In genomic region chr1:44531785-44532566, GRCh38 we compare ENCODE assay signal across 10 cellular contexts.
DNase-seq lines count a peak whose midpoint lies in the region; ATAC-seq, FAIRE-seq and TF ChIP-seq lines count a peak whose summit lies in the region.
"Had no signal": no experiment of that assay in that cellular context is flagged by ENCODE, and none has a peak within 500 bp of the region (broad histone marks: within the 10 kb centered on the region; RNA-seq: fewer than 3 reads in every experiment).

No MANE protein-coding gene starts in this region.

- POLR2A ChIA-PET in Caco-2 (lab: Charles Lee) = no interaction called here
- POLR2A ChIA-PET in endothelial cell of umbilical vein (lab: Charles Lee) = no interaction called here

- TF ChIP-seq POLR2A in NB4 (IDR thresholded peaks at IDR 0.05; ENCODE audit: extremely low read depth, insufficient read length) (no peak), endothelial cell of umbilical vein (IDR thresholded peaks at IDR 0.05; ENCODE audit: low read depth, low read length) (no peak)

- no peak overlapping the region for H3K14ac ChIP-seq in neuronal stem cell (ENCODE audit: low read length)

- H4K20me1 ChIP-seq in endothelial cell of umbilical vein (replicated peaks; ENCODE audit: control insufficient read depth, extremely low read depth, insufficient read depth, low read length) = no peaks in the 10 kb centered on the region

- no peak overlapping the region for H2BK12ac ChIP-seq in neuronal stem cell (ENCODE audit: low read length)

- CTCF ChIA-PET in Caco-2 (lab: Charles Lee) (interaction anchor here (1.9 kb wide), 1 partner anchor 63 kb away, joined by 5 read pairs; no protein-coding TSS in a partner anchor), endothelial cell of umbilical vein (lab: Charles Lee) (interaction anchor here (1.0 to 3.4 kb wide), 5 partner anchors 18 to 154 kb away, joined by 3 to 12 read pairs (median 4); no protein-coding TSS in a partner anchor)

- H3K27me3 ChIP-seq in Caco-2 (replicated peaks; ENCODE audit: control insufficient read depth, insufficient read depth, low read length) (no peaks in the 10 kb centered on the region), endothelial cell of umbilical vein (ENCODE audit: control insufficient read depth in 2 of 2, insufficient read depth in 2 of 2, low read length in 2 of 2) (peaks cover 0 to 2% of the 10 kb centered on the region in 2 experiments), neuronal stem cell (ENCODE audit: control insufficient read depth in 3 of 3, insufficient read depth in 3 of 3, low read depth in 1 of 3, low read length in 3 of 3) (peaks cover 0 to 13% (median 0%) of the 10 kb centered on the region in 3 experiments)

- H3K4me3 Mint-ChIP-seq in Caco-2 (ENCODE audit: unreplicated experiment) = no peak overlapping the region
- no peak overlapping the region for H3K4me3 Mint-ChIP-seq in effector memory CD8-positive, alpha-beta T cell

- H2BK15ac ChIP-seq in neuronal stem cell (ENCODE audit: low read length) = no peak overlapping the region

- DNase-seq in Caco-2 = peak; percentile 13 to 39
- DNase-seq in NB4 (ENCODE audit: low read depth) = peak; percentile 66
- DNase-seq in endothelial cell of umbilical vein (ENCODE audit: low read depth, low spot score) = peak; percentile 20
- DNase-seq in GOT3 (lab: John Stamatoyannopoulos, UW) = no peak
- no peak for DNase-seq in effector memory CD8-positive, alpha-beta T cell
- no peak for DNase-seq in neuronal stem cell (ENCODE audit: low spot score)
- DNase-seq: activated gamma-delta T cell had no signal

- no CpG with 5 or more reads among the region's 4 CpGs for WGBS in neuronal stem cell (ENCODE audit: extremely low coverage in 2 of 2, insufficient read length in 2 of 2, insufficient replicate concordance in 1 of 2), 2 donors

- H3K4me2 ChIP-seq in endothelial cell of umbilical vein (ENCODE audit: insufficient read depth, low read length) (no peak overlapping the region), neuronal stem cell (ENCODE audit: insufficient read depth, low read length, poor library complexity, severe bottlenecking) (no peak overlapping the region)
- H3K4me2 ChIP-seq: smooth muscle cell had no signal

- TF ChIP-seq CTCF in Caco-2 (IDR thresholded peaks at IDR 0.05; ENCODE audit: insufficient read depth in 1 of 2, low read depth in 1 of 2, low read length in 1 of 2, severe bottlenecking in 1 of 2, unreplicated experiment in 1 of 2) = no peak
- no peak for TF ChIP-seq CTCF in NB4 (IDR thresholded peaks at IDR 0.05; ENCODE audit: low read depth, low read length)
- TF ChIP-seq CTCF in endothelial cell of umbilical vein (IDR thresholded peaks at IDR 0.05; ENCODE audit: extremely low read depth in 1 of 2, insufficient read depth in 1 of 2, low read depth in 1 of 2, low read length in 2 of 2) = no peak

- no peak overlapping the region for H3K4ac ChIP-seq in neuronal stem cell (ENCODE audit: low read length)

- no peak overlapping the region for H3K27ac ChIP-seq in endothelial cell of umbilical vein (ENCODE audit: insufficient read depth, low read depth, low read length)
- H3K27ac ChIP-seq in neuronal stem cell (replicated peaks; ENCODE audit: low read length) = no peak overlapping the region

- H3K79me2 ChIP-seq in endothelial cell of umbilical vein (ENCODE audit: control insufficient read depth, insufficient read depth, low read length) = no peaks in the 10 kb centered on the region

- no peaks in the 10 kb centered on the region for H3K9me1 ChIP-seq in endothelial cell of umbilical vein (replicated peaks; ENCODE audit: control insufficient read depth, extremely low read depth, insufficient read depth, low read length)

- H2AFZ ChIP-seq in endothelial cell of umbilical vein (ENCODE audit: low read depth, low read length) = no peak overlapping the region
- no peak overlapping the region for H2AFZ ChIP-seq in neuronal stem cell (ENCODE audit: low read length)

- H3K18ac ChIP-seq in neuronal stem cell (ENCODE audit: low read length) = no peak overlapping the region

- no peak overlapping the region for H3K4me3 ChIP-seq in Caco-2 (ENCODE audit: low read depth, low read length)
- no peak overlapping the region for H3K4me3 ChIP-seq in NB4 (ENCODE audit: low read depth, low read length)
- no peak overlapping the region for H3K4me3 ChIP-seq in endothelial cell of umbilical vein (replicated peaks in 1 of 3; ENCODE audit: insufficient read depth in 1 of 3, low read depth in 1 of 3, low read length in 3 of 3)
- H3K4me3 ChIP-seq in neuronal stem cell (ENCODE audit: low read length in 2 of 2) = no peak overlapping the region
- H3K4me3 ChIP-seq: smooth muscle cell had no signal

- H2BK120ac ChIP-seq in neuronal stem cell (ENCODE audit: low read depth, low read length) = no peak overlapping the region

- H3K9me3 Mint-ChIP-seq in Caco-2 (ENCODE audit: unreplicated experiment) = no peaks in the 10 kb centered on the region
- no peaks in the 10 kb centered on the region for H3K9me3 Mint-ChIP-seq in effector memory CD8-positive, alpha-beta T cell

- ATAC-seq in GM18868 (IDR thresholded peaks at IDR 0.05; ENCODE audit: unreplicated experiment) (peak; percentile 48), GM21360 (IDR thresholded peaks at IDR 0.05; ENCODE audit: unreplicated experiment) (no peak)
- no peak for ATAC-seq in effector memory CD8-positive, alpha-beta T cell (replicated peaks)

- H4K91ac ChIP-seq in neuronal stem cell (ENCODE audit: low read depth, low read length, poor library complexity) = no peak overlapping the region

- intact Hi-C loops in Caco-2 (cut with micrococcal nuclease; ENCODE audit: unreplicated experiment) = no loop called here
- intact Hi-C loops in endothelial cell of umbilical vein (cut with micrococcal nuclease) = no loop called here

- dilution Hi-C loops in endothelial cell of umbilical vein (cut with MboI; ENCODE audit: extremely low pct_ligation_motif_present, low sequenced_read_pairs) = no loop called here

- no peak overlapping the region for H4K8ac ChIP-seq in neuronal stem cell (ENCODE audit: low read depth, low read length)

- H3K27me3 Mint-ChIP-seq in Caco-2 (ENCODE audit: insufficient read depth, unreplicated experiment) = no peaks in the 10 kb centered on the region
- peaks cover under 1 to 12% of the 10 kb centered on the region in 2 donors for H3K27me3 Mint-ChIP-seq in effector memory CD8-positive, alpha-beta T cell

- peaks cover 9% of the 10 kb centered on the region for H3K4me1 ChIP-seq in Caco-2
- no peaks in the 10 kb centered on the region for H3K4me1 ChIP-seq in endothelial cell of umbilical vein (ENCODE audit: control insufficient read depth, extremely low read depth, insufficient read depth, low read length)
- peaks cover 0 to 4% of the 10 kb centered on the region in 2 donors for H3K4me1 ChIP-seq in neuronal stem cell (ENCODE audit: control insufficient read depth in 2 of 2, insufficient read depth in 1 of 2, low read depth in 1 of 2, low read length in 2 of 2)

- BruUV-seq in Caco-2 (replicated peaks; lab: Mats Ljungman, UMichigan) (no TSS peak), endothelial cell of umbilical vein (replicated peaks; lab: Mats Ljungman, UMichigan) (no TSS peak)

- peak overlapping the region; percentile 5 for H3K27ac Mint-ChIP-seq in Caco-2 (ENCODE audit: unreplicated experiment)
- H3K27ac Mint-ChIP-seq in effector memory CD8-positive, alpha-beta T cell = no peak overlapping the region

- no peak overlapping the region for H3K23ac ChIP-seq in neuronal stem cell (ENCODE audit: low read depth, low read length, poor library complexity)

- H3K9me3 ChIP-seq in Caco-2 = no peaks in the 10 kb centered on the region
- H3K9me3 ChIP-seq in endothelial cell of umbilical vein (replicated peaks; ENCODE audit: control insufficient read depth, insufficient read depth, low read length) = no peaks in the 10 kb centered on the region
- H3K9me3 ChIP-seq in neuronal stem cell (replicated peaks in 1 of 2; ENCODE audit: control insufficient read depth in 2 of 2, insufficient read depth in 1 of 2, low read depth in 1 of 2, low read length in 2 of 2) = peaks cover 0 to 25% of the 10 kb centered on the region in 2 donors

- no peaks in the 10 kb centered on the region for H3K36me3 ChIP-seq in Caco-2 (ENCODE audit: control insufficient read depth, insufficient read depth, low read length)
- no peaks in the 10 kb centered on the region for H3K36me3 ChIP-seq in endothelial cell of umbilical vein (ENCODE audit: control insufficient read depth in 2 of 2, extremely low read depth in 1 of 2, insufficient read depth in 2 of 2, low read length in 2 of 2)
- peaks cover 0 to 17% of the 10 kb centered on the region in 2 donors for H3K36me3 ChIP-seq in neuronal stem cell (replicated peaks in 1 of 2; ENCODE audit: control insufficient read depth in 2 of 2, insufficient read depth in 2 of 2, low read length in 2 of 2)

- H3K4me1 Mint-ChIP-seq in Caco-2 (ENCODE audit: low read depth, unreplicated experiment) = peaks cover 16% of the 10 kb centered on the region
- no peaks in the 10 kb centered on the region for H3K4me1 Mint-ChIP-seq in effector memory CD8-positive, alpha-beta T cell (ENCODE audit: low read depth in 2 of 2)

- no peak for FAIRE-seq in endothelial cell of umbilical vein (lab: Jason Lieb, UNC)

- H3K36me3 Mint-ChIP-seq in Caco-2 (ENCODE audit: insufficient read depth, unreplicated experiment) = no peaks in the 10 kb centered on the region
- H3K36me3 Mint-ChIP-seq in effector memory CD8-positive, alpha-beta T cell (ENCODE audit: insufficient read depth) = no peaks in the 10 kb centered on the region

- H3K9ac ChIP-seq in endothelial cell of umbilical vein (replicated peaks; ENCODE audit: extremely low read depth, insufficient read depth, low read length) (no peak overlapping the region), neuronal stem cell (ENCODE audit: low read depth, low read length, poor library complexity) (no peak overlapping the region)

- H2BK5ac ChIP-seq in neuronal stem cell (ENCODE audit: low read length) = no peak overlapping the region

- H2AK5ac ChIP-seq in neuronal stem cell (ENCODE audit: low read depth, low read length) = no peak overlapping the region

- no peaks in the 10 kb centered on the region for H3K79me1 ChIP-seq in neuronal stem cell (ENCODE audit: low read depth, low read length)

TF ChIP-seq in endothelial cell of umbilical vein, 7 proteins besides CTCF, POLR2A, EP300 and RAD21:
- TF ChIP-seq POLR2AphosphoS5 (IDR thresholded peaks at IDR 0.05; ENCODE audit: insufficient read depth, low read depth, low read length) (no peak), JUN (IDR thresholded peaks at IDR 0.05; ENCODE audit: borderline replicate concordance, insufficient read depth, insufficient read length, low read depth) (no peak), MYC (IDR thresholded peaks at IDR 0.05; ENCODE audit: low read depth, low read length) (no peak), MAX (IDR thresholded peaks at IDR 0.05; ENCODE audit: insufficient read depth, insufficient read length) (no peak), FOS (IDR thresholded peaks at IDR 0.05; ENCODE audit: borderline replicate concordance, insufficient read depth, low read length) (peak; percentile 47), EZH2 (IDR thresholded peaks at IDR 0.05; ENCODE audit: borderline replicate concordance, low read depth, low read length, severe bottlenecking) (no peak)

Comparison
In these comparisons a context has a peak if more than half of its experiments do, and no peak if none do; other contexts are left out.
1. DNase-seq: peak in Caco-2 (2 of 2), NB4 (single experiment) and endothelial cell of umbilical vein (single experiment); none in GOT3 (single experiment), effector memory CD8-positive, alpha-beta T cell (0 of 3) and neuronal stem cell (single experiment).